Comparison of ENCODE assay signal across 24 cellular contexts in genomic region chr7:155611808-155612447, GRCh38. TPM values are rescaled to one million over a fixed set of nuclear protein-coding genes. Genes with fewer than 3 reads are reported as not detected.
DNase-seq lines count a peak whose midpoint lies in the region; ATAC-seq, FAIRE-seq and TF ChIP-seq lines count a peak whose summit lies in the region.
"Had no signal": no experiment of that assay in that cellular context is flagged by ENCODE, and none has a peak within 500 bp of the region (broad histone marks: within the 10 kb centered on the region; RNA-seq: fewer than 3 reads in every experiment).

No MANE protein-coding gene starts in this region.

- H3K9me3 ChIP-seq in kidney (ENCODE audit: control insufficient read depth in 1 of 2, low read length in 2 of 2) (no peaks in the 10 kb centered on the region), lower lobe of right lung (no peaks in the 10 kb centered on the region), upper lobe of right lung (no peaks in the 10 kb centered on the region)
- H3K9me3 ChIP-seq: A549, BE2C had no signal

- no peak for FAIRE-seq in kidney (lab: Jason Lieb, UNC)
- FAIRE-seq: A549, GM12878, GM12892, GM19239 had no signal

- H3K4me1 ChIP-seq in kidney (ENCODE audit: control insufficient read depth in 1 of 2, insufficient read depth in 1 of 2, low read depth in 1 of 2, low read length in 2 of 2) (no peaks in the 10 kb centered on the region), lower lobe of right lung (no peaks in the 10 kb centered on the region), upper lobe of right lung (no peaks in the 10 kb centered on the region)
- H3K4me1 ChIP-seq: BE2C had no signal

- H3K27ac ChIP-seq in kidney (ENCODE audit: low read depth in 2 of 2, low read length in 2 of 2) (no peak overlapping the region), lower lobe of right lung (no peak overlapping the region), upper lobe of right lung (no peak overlapping the region)
- H3K27ac ChIP-seq: 22Rv1, A549, BLaER1 had no signal

- H3K4me3 ChIP-seq in kidney (ENCODE audit: low read length in 2 of 2), result no peak overlapping the region
- no peak overlapping the region for H3K4me3 ChIP-seq in lower lobe of right lung
- no peak overlapping the region for H3K4me3 ChIP-seq in upper lobe of right lung
- H3K4me3 ChIP-seq: A549, BLaER1, GM12878 had no signal

- intact Hi-C loops in kidney (cut with DNase I), result no loop called here
- intact Hi-C loops in lower lobe of right lung (cut with DNase I), result no loop called here
- intact Hi-C loops in upper lobe of right lung (cut with DNase I), result no loop called here

- ATAC-seq in lower lobe of right lung (peak; percentile 77 to 87), upper lobe of right lung (peak; percentile 71)
- ATAC-seq: A549, GM12878 had no signal

- no peaks in the 10 kb centered on the region for H3K36me3 ChIP-seq in kidney (ENCODE audit: control insufficient read depth in 1 of 2, insufficient read depth in 2 of 2, low read length in 2 of 2)
- no peaks in the 10 kb centered on the region for H3K36me3 ChIP-seq in lower lobe of right lung
- no peaks in the 10 kb centered on the region for H3K36me3 ChIP-seq in upper lobe of right lung
- H3K36me3 ChIP-seq: BE2C had no signal

- H3K27me3 ChIP-seq in lower lobe of right lung (ENCODE audit: low read depth), result no peaks in the 10 kb centered on the region
- H3K27me3 ChIP-seq in upper lobe of right lung, result no peaks in the 10 kb centered on the region
- H3K27me3 ChIP-seq: BLaER1 had no signal

- DNase-seq in kidney (peak; percentile 22), lower lobe of right lung (no peak), upper lobe of right lung (no peak), AG20443 (ENCODE audit: low spot score) (no peak), dedifferentiated amniotic fluid mesenchymal stem cell (ENCODE audit: extremely low spot score) (no peak)
- DNase-seq: BE2C; C1 segment of cervical spinal cord; CD4-positive, alpha-beta memory T cell; CD4-positive, CD25-positive, alpha-beta regulatory T cell; CD8-positive, alpha-beta memory T cell; COR-L47; DMS 273 treated with DMSO at 0.1 percent for 48 hours; DMS153; DMS53; DMS79; DND-41; EL; GDM1 had no signal

- TF ChIP-seq CTCF in kidney (IDR thresholded peaks at IDR 0.05; ENCODE audit: borderline replicate concordance, extremely low read depth, insufficient read depth), result no peak
- no peak for TF ChIP-seq CTCF in lower lobe of right lung (IDR thresholded peaks at IDR 0.05)
- TF ChIP-seq CTCF in upper lobe of right lung (IDR thresholded peaks at IDR 0.05), result no peak

- H3K9ac ChIP-seq in kidney (ENCODE audit: low read length in 2 of 2), result no peak overlapping the region
- H3K9ac ChIP-seq: BLaER1 had no signal

RNA-seq across cellular contexts. Expression of gene RBM33, which starts 32.5 kb away (rescaled TPM):
- total RNA-seq in kidney (78.7 TPM), lower lobe of right lung (67.2 TPM), upper lobe of right lung (62.8 TPM)
- polyA plus RNA-seq in kidney (ENCODE audit: insufficient read depth, low read depth, low replicate concordance), result 9.8 TPM
